Comparison of ENCODE assay signal across 8 cellular contexts in the genomic region with DNA sequence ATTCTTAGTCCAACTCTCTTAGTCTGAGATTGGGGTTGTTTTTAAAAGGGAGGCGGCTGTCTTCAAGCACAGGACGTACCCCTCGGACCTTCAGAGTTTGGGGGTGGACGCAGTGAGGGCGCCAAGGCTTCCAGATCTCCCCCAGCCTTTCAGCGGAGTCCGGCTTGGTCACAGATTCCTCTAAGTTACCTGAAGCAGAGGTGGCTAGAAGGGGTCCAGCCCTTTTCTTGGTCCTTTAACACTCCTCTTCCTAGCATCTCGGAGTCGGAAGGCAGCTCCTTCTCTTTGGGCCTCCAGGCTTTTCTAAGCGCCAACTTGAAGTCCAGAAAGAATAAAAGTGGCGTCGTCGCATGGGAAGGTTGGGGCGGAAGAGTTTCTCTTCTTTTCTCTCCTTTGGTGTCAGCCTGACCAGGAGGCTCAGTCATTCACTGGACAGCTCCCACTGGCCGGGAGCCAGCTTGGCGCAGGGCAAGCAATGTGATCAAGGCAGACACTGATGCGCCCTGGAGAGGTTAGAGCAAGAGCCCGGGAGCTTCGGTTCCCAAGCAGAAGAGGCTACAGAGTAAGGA. TPM values are rescaled to one million over a fixed set of nuclear protein-coding genes. Genes with fewer than 3 reads are reported as not detected.
A peak's percentile ranks its signal among the peaks of the same experiment; 100 is the strongest.
DNase-seq lines count a peak whose midpoint lies in the region; ATAC-seq, FAIRE-seq and TF ChIP-seq lines count a peak whose summit lies in the region.

No MANE protein-coding gene starts in this region.

- H3K9me3 ChIP-seq in SK-N-SH (no peaks in the 10 kb centered on the region), upper lobe of right lung (no peaks in the 10 kb centered on the region)

- no peak overlapping the region for H3K27ac Mint-ChIP-seq in endothelial cell (ENCODE audit: unreplicated experiment)

- peaks cover 7% of the 10 kb centered on the region for H4K20me1 ChIP-seq in SK-N-SH (ENCODE audit: insufficient read depth)

- H3K9ac ChIP-seq in SK-N-SH: no peak overlapping the region

- peak; percentile 65 for ATAC-seq in upper lobe of right lung

- no peak for TF ChIP-seq EP300 in SK-N-SH (IDR thresholded peaks at IDR 0.05; ENCODE audit: borderline replicate concordance in 1 of 2, low read depth in 1 of 2, low read length in 1 of 2)

- peak; percentile 51 for DNase-seq in A172 (ENCODE audit: low spot score)
- DNase-seq in GM19239 (ENCODE audit: insufficient read length, low spot score): no peak
- peak; percentile 34 for DNase-seq in SK-N-SH
- DNase-seq in endothelial cell (ENCODE audit: low spot score): peak; percentile 59
- peak; percentile 21 for DNase-seq in midbrain (lab: John Stamatoyannopoulos, UW)
- DNase-seq in upper lobe of right lung: peak; percentile 76
- DNase-seq in NCI-H510A treated with DMSO at 0.1 percent for 48 hours (lab: John Stamatoyannopoulos, UW): no peak
- DNase-seq in DMS114 treated with DMSO at 0.1 percent for 48 hours (lab: John Stamatoyannopoulos, UW; ENCODE audit: unreplicated experiment): no peak

- H3K9me3 Mint-ChIP-seq in endothelial cell (ENCODE audit: unreplicated experiment): no peaks in the 10 kb centered on the region

- WGBS in SK-N-SH (ENCODE audit: low lambda C conversion rate): under 1% methylated on average over 17 of the region's 19 CpGs

- H3K4me1 ChIP-seq in SK-N-SH (ENCODE audit: control insufficient read depth in 1 of 2, insufficient read depth in 2 of 2, low read depth in 1 of 2, low read length in 1 of 2) (peaks cover 0 to 19% of the 10 kb centered on the region in 2 experiments; a peak in 2 of 4 replicates), upper lobe of right lung (peaks cover 22% of the 10 kb centered on the region)

- no peak overlapping the region for H3K27ac ChIP-seq in SK-N-SH (ENCODE audit: low read depth in 2 of 2, low read length in 1 of 2)
- no peak overlapping the region for H3K27ac ChIP-seq in upper lobe of right lung

- peaks cover 16% of the 10 kb centered on the region for H3K27me3 Mint-ChIP-seq in endothelial cell (ENCODE audit: unreplicated experiment)

- H2AFZ ChIP-seq in SK-N-SH (ENCODE audit: low read depth): peak overlapping the region; percentile 77; the same call in 1 of the 2 replicates

- CTCF ChIA-PET in SK-N-SH (lab: Yijun Ruan, JAX): interaction anchor here (1.5 kb wide), 1 partner anchor 23 kb away, joined by 8 read pairs; no protein-coding TSS in a partner anchor

- no peak for TF ChIP-seq RAD21 in SK-N-SH (IDR thresholded peaks at IDR 0.05; ENCODE audit: low read length)

- intact Hi-C loops in upper lobe of right lung (cut with DNase I): no loop called here

- peak overlapping the region; percentile 89 for H3K4me3 Mint-ChIP-seq in endothelial cell (ENCODE audit: unreplicated experiment)

- H3K9me2 ChIP-seq in SK-N-SH: no peaks in the 10 kb centered on the region

- no peaks in the 10 kb centered on the region for H3K36me3 ChIP-seq in SK-N-SH (replicated peaks in 1 of 2; ENCODE audit: control insufficient read depth in 1 of 2, insufficient read depth in 2 of 2, low read length in 1 of 2)
- no peaks in the 10 kb centered on the region for H3K36me3 ChIP-seq in upper lobe of right lung

- H3K79me2 ChIP-seq in SK-N-SH (ENCODE audit: insufficient read depth): no peaks in the 10 kb centered on the region

- H3K4me3 ChIP-seq in SK-N-SH (ENCODE audit: low read depth in 2 of 2, low read length in 1 of 2): peak overlapping the region; percentile 51 to 66
- peak overlapping the region; percentile 31 for H3K4me3 ChIP-seq in upper lobe of right lung

- H3K27me3 ChIP-seq in SK-N-SH (ENCODE audit: insufficient read depth) (peaks cover 30% of the 10 kb centered on the region; the same call in 1 of the 2 replicates), upper lobe of right lung (peaks cover 37% of the 10 kb centered on the region)

- H3F3A ChIP-seq in SK-N-SH (replicated peaks; ENCODE audit: insufficient read depth): peaks cover 20% of the 10 kb centered on the region

- peaks cover 38% of the 10 kb centered on the region for H3K4me1 Mint-ChIP-seq in endothelial cell (ENCODE audit: unreplicated experiment)

- TF ChIP-seq CTCF in SK-N-SH (IDR thresholded peaks at IDR 0.05): no peak
- TF ChIP-seq CTCF in endothelial cell (IDR thresholded peaks at IDR 0.05; ENCODE audit: unreplicated experiment): no peak
- no peak for TF ChIP-seq CTCF in upper lobe of right lung (IDR thresholded peaks at IDR 0.05)

- no peaks in the 10 kb centered on the region for H3K36me3 Mint-ChIP-seq in endothelial cell (ENCODE audit: low read depth, unreplicated experiment)

- peak overlapping the region; percentile 93 for H3K4me2 ChIP-seq in SK-N-SH

- FAIRE-seq in GM19239 (lab: Jason Lieb, UNC): peak; percentile 49

- POLR2A ChIA-PET in SK-N-SH (lab: Yijun Ruan, JAX): no interaction called here

TF ChIP-seq in SK-N-SH, 30 proteins besides CTCF, POLR2A, EP300 and RAD21:
- no peak for TF ChIP-seq MXI1 (IDR thresholded peaks at IDR 0.05; ENCODE audit: low read depth, low read length)
- TF ChIP-seq, protein P1, sequence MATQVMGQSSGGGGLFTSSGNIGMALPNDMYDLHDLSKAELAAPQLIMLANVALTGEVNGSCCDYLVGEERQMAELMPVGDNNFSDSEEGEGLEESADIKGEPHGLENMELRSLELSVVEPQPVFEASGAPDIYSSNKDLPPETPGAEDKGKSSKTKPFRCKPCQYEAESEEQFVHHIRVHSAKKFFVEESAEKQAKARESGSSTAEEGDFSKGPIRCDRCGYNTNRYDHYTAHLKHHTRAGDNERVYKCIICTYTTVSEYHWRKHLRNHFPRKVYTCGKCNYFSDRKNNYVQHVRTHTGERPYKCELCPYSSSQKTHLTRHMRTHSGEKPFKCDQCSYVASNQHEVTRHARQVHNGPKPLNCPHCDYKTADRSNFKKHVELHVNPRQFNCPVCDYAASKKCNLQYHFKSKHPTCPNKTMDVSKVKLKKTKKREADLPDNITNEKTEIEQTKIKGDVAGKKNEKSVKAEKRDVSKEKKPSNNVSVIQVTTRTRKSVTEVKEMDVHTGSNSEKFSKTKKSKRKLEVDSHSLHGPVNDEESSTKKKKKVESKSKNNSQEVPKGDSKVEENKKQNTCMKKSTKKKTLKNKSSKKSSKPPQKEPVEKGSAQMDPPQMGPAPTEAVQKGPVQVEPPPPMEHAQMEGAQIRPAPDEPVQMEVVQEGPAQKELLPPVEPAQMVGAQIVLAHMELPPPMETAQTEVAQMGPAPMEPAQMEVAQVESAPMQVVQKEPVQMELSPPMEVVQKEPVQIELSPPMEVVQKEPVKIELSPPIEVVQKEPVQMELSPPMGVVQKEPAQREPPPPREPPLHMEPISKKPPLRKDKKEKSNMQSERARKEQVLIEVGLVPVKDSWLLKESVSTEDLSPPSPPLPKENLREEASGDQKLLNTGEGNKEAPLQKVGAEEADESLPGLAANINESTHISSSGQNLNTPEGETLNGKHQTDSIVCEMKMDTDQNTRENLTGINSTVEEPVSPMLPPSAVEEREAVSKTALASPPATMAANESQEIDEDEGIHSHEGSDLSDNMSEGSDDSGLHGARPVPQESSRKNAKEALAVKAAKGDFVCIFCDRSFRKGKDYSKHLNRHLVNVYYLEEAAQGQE (IDR thresholded peaks at IDR 0.05; ENCODE audit: low read depth, low read length): peak; percentile 94
- TF ChIP-seq NFIC (IDR thresholded peaks at IDR 0.05; ENCODE audit: borderline replicate concordance): peak; percentile 73

RNA-seq across cellular contexts. Expression of a gene that starts 9.6 kb away (rescaled TPM):
- not detected in 2 replicates for total RNA-seq in A172 (2014; rRNA removed; shearing (Covaris generic))
- polyA plus RNA-seq in SK-N-SH (2012; rRNA removed): not detected in 2 replicates
- not detected in 2 replicates for polyA plus RNA-seq in SK-N-SH (2012; cell fraction: cytosol; rRNA removed)
- polyA plus RNA-seq in SK-N-SH (2012; cell fraction: nucleus; rRNA removed): not detected in 2 replicates
- total RNA-seq in endothelial cell (ENCODE audit: unreplicated experiment) (not detected), upper lobe of right lung (not detected)

RNA-seq across cellular contexts. Expression of a gene that starts 40.7 kb away (rescaled TPM):
- total RNA-seq in A172 (2014; rRNA removed; shearing (Covaris generic)): not detected in 2 replicates
- not detected in 2 replicates for polyA plus RNA-seq in SK-N-SH (2012; rRNA removed)
- polyA plus RNA-seq in SK-N-SH (2012; cell fraction: cytosol; rRNA removed): not detected in 2 replicates
- polyA plus RNA-seq in SK-N-SH (2012; cell fraction: nucleus; rRNA removed): not detected in 2 replicates
- total RNA-seq in endothelial cell (ENCODE audit: unreplicated experiment) (not detected), upper lobe of right lung (not detected)

RNA-seq across cellular contexts. Expression of a gene that starts 44.1 kb away (rescaled TPM):
- total RNA-seq in A172 (2014; rRNA removed; shearing (Covaris generic)): not detected in 2 replicates
- not detected in 2 replicates for polyA plus RNA-seq in SK-N-SH (2012; rRNA removed)
- polyA plus RNA-seq in SK-N-SH (2012; cell fraction: cytosol; rRNA removed): not detected in 2 replicates
- not detected in 2 replicates for polyA plus RNA-seq in SK-N-SH (2012; cell fraction: nucleus; rRNA removed)
- total RNA-seq in endothelial cell (ENCODE audit: unreplicated experiment) (0.31 TPM), upper lobe of right lung (not detected)

RNA-seq across cellular contexts. Expression of a gene that starts 52.5 kb away (rescaled TPM):
- total RNA-seq in A172 (2014; rRNA removed; shearing (Covaris generic)): 0.91 and 1.1 TPM in 2 replicates
- polyA plus RNA-seq in SK-N-SH (2012; rRNA removed): 11.6 and 12.4 TPM in 2 replicates
- polyA plus RNA-seq in SK-N-SH (2012; cell fraction: cytosol; rRNA removed): 7.3 and 10.8 TPM in 2 replicates
- polyA plus RNA-seq in SK-N-SH (2012; cell fraction: nucleus; rRNA removed): 4.0 and 6.2 TPM in 2 replicates
- total RNA-seq in endothelial cell (ENCODE audit: unreplicated experiment) (1.0 TPM), upper lobe of right lung (42.5 TPM)

RNA-seq across cellular contexts. Expression of a gene that starts 56.7 kb away (rescaled TPM):
- total RNA-seq in A172 (2014; rRNA removed; shearing (Covaris generic)): 0.07 and 0.17 TPM in 2 replicates
- 3.6 and 3.9 TPM in 2 replicates for polyA plus RNA-seq in SK-N-SH (2012; rRNA removed)
- polyA plus RNA-seq in SK-N-SH (2012; cell fraction: cytosol; rRNA removed): 3.6 and 4.0 TPM in 2 replicates
- polyA plus RNA-seq in SK-N-SH (2012; cell fraction: nucleus; rRNA removed): 2.2 and 3.0 TPM in 2 replicates
- total RNA-seq in endothelial cell (ENCODE audit: unreplicated experiment): 6.5 TPM
- 28.1 TPM for total RNA-seq in upper lobe of right lung

Comparison
In these comparisons a context has a peak if more than half of its experiments do, and no peak if none do; other contexts are left out.
1. DNase-seq: peak in A172 (single experiment), SK-N-SH (single experiment), endothelial cell (single experiment), midbrain (single experiment) and upper lobe of right lung (single experiment); none in GM19239 (single experiment), NCI-H510A treated with DMSO at 0.1 percent for 48 hours (single experiment) and DMS114 treated with DMSO at 0.1 percent for 48 hours (single experiment).